ENCODE assay signal across 1 cellular context in genomic region chr5:14265574-14265973, GRCh38.
A peak's percentile ranks its signal among the peaks of the same experiment; 100 is the strongest.
TF ChIP-seq lines count a peak whose summit lies in the region.

No MANE protein-coding gene starts in this region.

TF ChIP-seq in HEK293, 187 proteins besides CTCF, POLR2A, EP300 and RAD21 (continued from another document):
- no peak for TF ChIP-seq ZBTB10 (tag by site-specific recombination; IDR thresholded peaks at IDR 0.05)
- no peak for TF ChIP-seq SETDB1 (IDR thresholded peaks at IDR 0.05; ENCODE audit: insufficient read length, low read length)
- TF ChIP-seq PRDM1 (tag by site-specific recombination; IDR thresholded peaks at IDR 0.05), result 0 out of 2 replicates have a peak, but pooled peaks have one; percentile 13
- peak; percentile 78 for TF ChIP-seq ZNF366 (tag by site-specific recombination; conservative IDR thresholded peaks at IDR 0.05)
- TF ChIP-seq INSM2 (tag by site-specific recombination; IDR thresholded peaks at IDR 0.05), result peak; percentile 56; the same call in 1 of the 2 replicates
- no peak for TF ChIP-seq ZNF585B (tag by site-specific recombination; IDR thresholded peaks at IDR 0.05)
- TF ChIP-seq TSHZ1 (tag by site-specific recombination; IDR thresholded peaks at IDR 0.05; ENCODE audit: borderline replicate concordance), result peak; percentile 67
- TF ChIP-seq ZXDB (tag by site-specific recombination; IDR thresholded peaks at IDR 0.05), result peak; percentile 37; the same call in 1 of the 2 replicates
- peak; percentile 79 for TF ChIP-seq GLIS1 (tag by site-specific recombination; IDR thresholded peaks at IDR 0.05)
- peak; percentile 84 for TF ChIP-seq BCL11A (tag by site-specific recombination; IDR thresholded peaks at IDR 0.05; ENCODE audit: low read depth)
- no peak for TF ChIP-seq ZNF426 (tag by site-specific recombination; IDR thresholded peaks at IDR 0.05)
- no peak for TF ChIP-seq ZNF324 (tag by site-specific recombination; IDR thresholded peaks at IDR 0.05)
- no peak for TF ChIP-seq KLF9 (tag by site-specific recombination; IDR thresholded peaks at IDR 0.05; ENCODE audit: low read depth)
- TF ChIP-seq HIC1 (tag by site-specific recombination; IDR thresholded peaks at IDR 0.05), result peak; percentile 68
- 0 out of 2 replicates have a peak, but pooled peaks have one; percentile 21 for TF ChIP-seq ZNF692 (tag by site-specific recombination; IDR thresholded peaks at IDR 0.05)
- TF ChIP-seq ZNF10 (tag by site-specific recombination; IDR thresholded peaks at IDR 0.05), result peak; percentile 67
- TF ChIP-seq HOXD13 (CRISPR knock-in tag; IDR thresholded peaks at IDR 0.05; ENCODE audit: borderline replicate concordance), result no peak
- no peak for TF ChIP-seq ZNF311 (tag by site-specific recombination; IDR thresholded peaks at IDR 0.05; ENCODE audit: borderline replicate concordance)
- TF ChIP-seq ZNF658 (tag by site-specific recombination; IDR thresholded peaks at IDR 0.05), result no peak
- no peak for TF ChIP-seq PRDM10 (tag by site-specific recombination; IDR thresholded peaks at IDR 0.05)
- no peak for TF ChIP-seq ZFP37 (tag by site-specific recombination; IDR thresholded peaks at IDR 0.05)
- peak; percentile 43; the same call in 1 of the 2 replicates for TF ChIP-seq KLF17 (tag by site-specific recombination; IDR thresholded peaks at IDR 0.05)
- peak; percentile 86 for TF ChIP-seq ZNF629 (tag by site-specific recombination; IDR thresholded peaks at IDR 0.05)
- no peak for TF ChIP-seq SP2 (tag by site-specific recombination; IDR thresholded peaks at IDR 0.05)
- 0 out of 2 replicates have a peak, but pooled peaks have one; percentile 18 for TF ChIP-seq ZNF600 (tag by site-specific recombination; IDR thresholded peaks at IDR 0.05)
- TF ChIP-seq ZNF677 (tag by site-specific recombination; IDR thresholded peaks at IDR 0.05), result no peak
- TF ChIP-seq ZBTB8A (tag by site-specific recombination; IDR thresholded peaks at IDR 0.05), result no peak
- TF ChIP-seq ZNF423 (tag by site-specific recombination; IDR thresholded peaks at IDR 0.05), result no peak
- TF ChIP-seq ZNF394 (tag by site-specific recombination; IDR thresholded peaks at IDR 0.05; ENCODE audit: borderline replicate concordance), result 0 out of 2 replicates have a peak, but pooled peaks have one; percentile 9
- TF ChIP-seq ZNF555 (tag by site-specific recombination; conservative IDR thresholded peaks at IDR 0.05), result no peak
TF ChIP-seq in HEK293: peak in this region for 22.
